Comparison of ENCODE assay signal across 1 cellular context in the genomic region with DNA sequence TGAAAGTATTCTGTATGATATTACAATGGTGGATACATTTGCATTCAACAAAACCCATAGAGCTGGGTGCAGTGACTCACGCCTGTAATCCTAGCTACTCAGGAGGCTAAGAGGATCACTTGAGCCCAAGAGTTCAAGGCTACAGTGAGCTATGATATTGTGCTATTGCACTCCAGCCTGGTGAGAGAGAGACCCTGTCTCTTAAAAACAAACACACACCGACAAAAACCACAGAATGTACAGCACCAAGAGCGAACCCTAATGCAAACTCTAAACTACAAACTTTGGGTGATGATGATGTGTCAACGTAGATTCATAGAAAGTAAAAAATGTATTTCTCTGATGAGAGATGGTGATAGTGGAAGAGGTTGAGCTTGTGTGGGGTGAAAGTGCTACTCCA.
TF ChIP-seq lines count a peak whose summit lies in the region.

No MANE protein-coding gene starts in this region.

TF ChIP-seq in HepG2, 621 proteins besides CTCF, POLR2A, EP300 and RAD21 (continued from another document and continues in another):
- TF ChIP-seq, protein P1, sequence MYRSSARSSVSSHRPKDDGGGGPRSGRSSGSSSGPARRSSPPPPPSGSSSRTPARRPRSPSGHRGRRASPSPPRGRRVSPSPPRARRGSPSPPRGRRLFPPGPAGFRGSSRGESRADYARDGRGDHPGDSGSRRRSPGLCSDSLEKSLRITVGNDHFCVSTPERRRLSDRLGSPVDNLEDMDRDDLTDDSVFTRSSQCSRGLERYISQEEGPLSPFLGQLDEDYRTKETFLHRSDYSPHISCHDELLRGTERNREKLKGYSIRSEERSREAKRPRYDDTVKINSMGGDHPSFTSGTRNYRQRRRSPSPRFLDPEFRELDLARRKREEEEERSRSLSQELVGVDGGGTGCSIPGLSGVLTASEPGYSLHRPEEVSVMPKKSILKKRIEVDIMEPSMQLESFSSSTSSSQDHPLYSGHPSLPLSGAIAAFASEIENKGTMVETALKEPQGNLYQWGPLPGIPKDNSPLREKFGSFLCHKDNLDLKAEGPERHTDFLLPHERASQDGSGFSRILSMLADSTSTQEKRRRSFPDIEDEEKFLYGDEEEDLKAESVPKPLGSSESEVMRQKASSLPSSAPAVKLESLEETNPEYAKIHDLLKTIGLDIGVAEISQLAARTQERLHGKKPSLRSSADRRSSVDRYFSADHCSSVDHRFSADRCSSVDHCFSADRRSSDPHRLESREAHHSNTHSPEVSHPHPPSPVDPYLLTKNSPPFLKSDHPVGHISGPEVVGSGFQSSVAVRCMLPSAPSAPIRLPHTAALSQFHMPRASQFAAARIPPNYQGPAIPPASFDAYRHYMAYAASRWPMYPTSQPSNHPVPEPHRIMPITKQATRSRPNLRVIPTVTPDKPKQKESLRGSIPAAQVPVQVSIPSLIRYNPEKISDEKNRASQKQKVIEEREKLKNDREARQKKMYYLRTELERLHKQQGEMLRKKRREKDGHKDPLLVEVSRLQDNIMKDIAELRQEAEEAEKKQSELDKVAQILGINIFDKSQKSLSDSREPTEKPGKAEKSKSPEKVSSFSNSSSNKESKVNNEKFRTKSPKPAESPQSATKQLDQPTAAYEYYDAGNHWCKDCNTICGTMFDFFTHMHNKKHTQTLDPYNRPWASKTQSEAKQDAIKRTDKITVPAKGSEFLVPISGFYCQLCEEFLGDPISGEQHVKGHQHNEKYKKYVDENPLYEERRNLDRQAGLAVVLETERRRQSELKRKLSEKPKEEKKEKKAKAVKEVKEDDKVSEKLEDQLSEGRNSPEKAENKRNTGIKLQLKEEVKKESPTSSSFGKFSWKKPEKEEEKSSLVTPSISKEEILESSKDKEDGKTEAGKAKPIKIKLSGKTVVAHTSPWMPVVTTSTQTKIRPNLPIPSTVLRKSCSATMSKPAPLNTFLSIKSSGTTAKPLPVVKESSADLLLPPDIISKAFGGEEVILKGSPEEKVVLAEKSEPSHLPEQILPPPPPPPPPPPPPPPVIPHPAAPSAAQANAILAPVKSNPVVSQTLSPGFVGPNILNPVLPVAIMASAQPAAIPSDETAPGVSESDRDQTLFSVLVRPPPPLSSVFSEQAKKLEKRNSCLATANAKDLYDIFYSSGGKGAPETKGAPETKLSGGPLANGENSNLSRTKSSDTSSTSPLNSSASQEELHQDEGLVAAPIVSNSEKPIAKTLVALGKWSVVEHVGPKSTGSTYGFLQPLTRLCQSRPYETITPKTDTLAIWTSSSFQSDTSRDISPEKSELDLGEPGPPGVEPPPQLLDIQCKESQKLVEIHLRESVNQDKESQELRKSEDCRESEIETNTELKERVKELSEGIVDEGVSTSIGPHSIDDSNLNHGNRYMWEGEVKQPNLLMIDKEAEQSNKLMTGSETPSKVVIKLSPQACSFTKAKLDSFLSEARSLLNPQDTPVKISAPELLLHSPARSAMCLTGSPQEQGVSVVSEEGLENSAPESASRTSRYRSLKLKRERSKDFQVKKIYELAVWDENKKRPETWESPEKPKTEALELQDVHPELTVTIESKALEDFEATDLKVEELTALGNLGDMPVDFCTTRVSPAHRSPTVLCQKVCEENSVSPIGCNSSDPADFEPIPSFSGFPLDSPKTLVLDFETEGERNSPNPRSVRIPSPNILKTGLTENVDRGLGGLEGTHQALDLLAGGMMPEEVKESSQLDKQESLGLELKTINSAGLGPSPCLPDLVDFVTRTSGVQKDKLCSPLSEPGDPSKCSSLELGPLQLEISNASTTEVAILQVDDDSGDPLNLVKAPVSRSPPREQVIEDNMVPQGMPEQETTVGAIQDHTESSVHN (CRISPR knock-in tag; IDR thresholded peaks at IDR 0.05): no peak
- no peak for TF ChIP-seq ZNF562 (CRISPR knock-in tag; IDR thresholded peaks at IDR 0.05; ENCODE audit: borderline replicate concordance)
- TF ChIP-seq ZNF768 (CRISPR knock-in tag; IDR thresholded peaks at IDR 0.05): no peak
- TF ChIP-seq, protein P2, sequence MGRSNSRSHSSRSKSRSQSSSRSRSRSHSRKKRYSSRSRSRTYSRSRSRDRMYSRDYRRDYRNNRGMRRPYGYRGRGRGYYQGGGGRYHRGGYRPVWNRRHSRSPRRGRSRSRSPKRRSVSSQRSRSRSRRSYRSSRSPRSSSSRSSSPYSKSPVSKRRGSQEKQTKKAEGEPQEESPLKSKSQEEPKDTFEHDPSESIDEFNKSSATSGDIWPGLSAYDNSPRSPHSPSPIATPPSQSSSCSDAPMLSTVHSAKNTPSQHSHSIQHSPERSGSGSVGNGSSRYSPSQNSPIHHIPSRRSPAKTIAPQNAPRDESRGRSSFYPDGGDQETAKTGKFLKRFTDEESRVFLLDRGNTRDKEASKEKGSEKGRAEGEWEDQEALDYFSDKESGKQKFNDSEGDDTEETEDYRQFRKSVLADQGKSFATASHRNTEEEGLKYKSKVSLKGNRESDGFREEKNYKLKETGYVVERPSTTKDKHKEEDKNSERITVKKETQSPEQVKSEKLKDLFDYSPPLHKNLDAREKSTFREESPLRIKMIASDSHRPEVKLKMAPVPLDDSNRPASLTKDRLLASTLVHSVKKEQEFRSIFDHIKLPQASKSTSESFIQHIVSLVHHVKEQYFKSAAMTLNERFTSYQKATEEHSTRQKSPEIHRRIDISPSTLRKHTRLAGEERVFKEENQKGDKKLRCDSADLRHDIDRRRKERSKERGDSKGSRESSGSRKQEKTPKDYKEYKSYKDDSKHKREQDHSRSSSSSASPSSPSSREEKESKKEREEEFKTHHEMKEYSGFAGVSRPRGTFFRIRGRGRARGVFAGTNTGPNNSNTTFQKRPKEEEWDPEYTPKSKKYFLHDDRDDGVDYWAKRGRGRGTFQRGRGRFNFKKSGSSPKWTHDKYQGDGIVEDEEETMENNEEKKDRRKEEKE (IDR thresholded peaks at IDR 0.05): no peak
- TF ChIP-seq ARID4A (CRISPR knock-in tag; IDR thresholded peaks at IDR 0.05; ENCODE audit: borderline replicate concordance): no peak
- no peak for TF ChIP-seq PRPF4 (IDR thresholded peaks at IDR 0.05; ENCODE audit: low read depth, low read length, poor library complexity, severe bottlenecking)
- no peak for TF ChIP-seq PHB2 (IDR thresholded peaks at IDR 0.05; ENCODE audit: partially characterized antibody)
- TF ChIP-seq, protein P3, sequence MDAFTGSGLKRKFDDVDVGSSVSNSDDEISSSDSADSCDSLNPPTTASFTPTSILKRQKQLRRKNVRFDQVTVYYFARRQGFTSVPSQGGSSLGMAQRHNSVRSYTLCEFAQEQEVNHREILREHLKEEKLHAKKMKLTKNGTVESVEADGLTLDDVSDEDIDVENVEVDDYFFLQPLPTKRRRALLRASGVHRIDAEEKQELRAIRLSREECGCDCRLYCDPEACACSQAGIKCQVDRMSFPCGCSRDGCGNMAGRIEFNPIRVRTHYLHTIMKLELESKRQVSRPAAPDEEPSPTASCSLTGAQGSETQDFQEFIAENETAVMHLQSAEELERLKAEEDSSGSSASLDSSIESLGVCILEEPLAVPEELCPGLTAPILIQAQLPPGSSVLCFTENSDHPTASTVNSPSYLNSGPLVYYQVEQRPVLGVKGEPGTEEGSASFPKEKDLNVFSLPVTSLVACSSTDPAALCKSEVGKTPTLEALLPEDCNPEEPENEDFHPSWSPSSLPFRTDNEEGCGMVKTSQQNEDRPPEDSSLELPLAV (CRISPR knock-in tag; conservative IDR thresholded peaks at IDR 0.05; ENCODE audit: low read depth): no peak
- TF ChIP-seq FIP1L1 (IDR thresholded peaks at IDR 0.05; ENCODE audit: borderline replicate concordance, insufficient read depth, low read depth, low read length): no peak
- TF ChIP-seq MXI1 (IDR thresholded peaks at IDR 0.05; ENCODE audit: borderline replicate concordance, low read depth, low read length): no peak
- TF ChIP-seq, protein P4, sequence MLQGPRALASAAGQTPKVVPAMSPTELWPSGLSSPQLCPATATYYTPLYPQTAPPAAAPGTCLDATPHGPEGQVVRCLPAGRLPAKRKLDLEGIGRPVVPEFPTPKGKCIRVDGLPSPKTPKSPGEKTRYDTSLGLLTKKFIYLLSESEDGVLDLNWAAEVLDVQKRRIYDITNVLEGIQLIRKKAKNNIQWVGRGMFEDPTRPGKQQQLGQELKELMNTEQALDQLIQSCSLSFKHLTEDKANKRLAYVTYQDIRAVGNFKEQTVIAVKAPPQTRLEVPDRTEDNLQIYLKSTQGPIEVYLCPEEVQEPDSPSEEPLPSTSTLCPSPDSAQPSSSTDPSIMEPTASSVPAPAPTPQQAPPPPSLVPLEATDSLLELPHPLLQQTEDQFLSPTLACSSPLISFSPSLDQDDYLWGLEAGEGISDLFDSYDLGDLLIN (CRISPR knock-in tag; IDR thresholded peaks at IDR 0.05; ENCODE audit: borderline replicate concordance): no peak
- TF ChIP-seq SMAD9 (CRISPR knock-in tag; IDR thresholded peaks at IDR 0.05): no peak
- no peak for TF ChIP-seq FOXK2 (IDR thresholded peaks at IDR 0.05)
- no peak for TF ChIP-seq NFYC (CRISPR knock-in tag; IDR thresholded peaks at IDR 0.05)
- TF ChIP-seq PAX8 (CRISPR knock-in tag; IDR thresholded peaks at IDR 0.05; ENCODE audit: borderline replicate concordance): no peak
- TF ChIP-seq NR1H2 (CRISPR knock-in tag; IDR thresholded peaks at IDR 0.05; ENCODE audit: borderline replicate concordance, low read depth): no peak
- TF ChIP-seq HIVEP1 (CRISPR knock-in tag; IDR thresholded peaks at IDR 0.05): no peak
- TF ChIP-seq, protein P5, sequence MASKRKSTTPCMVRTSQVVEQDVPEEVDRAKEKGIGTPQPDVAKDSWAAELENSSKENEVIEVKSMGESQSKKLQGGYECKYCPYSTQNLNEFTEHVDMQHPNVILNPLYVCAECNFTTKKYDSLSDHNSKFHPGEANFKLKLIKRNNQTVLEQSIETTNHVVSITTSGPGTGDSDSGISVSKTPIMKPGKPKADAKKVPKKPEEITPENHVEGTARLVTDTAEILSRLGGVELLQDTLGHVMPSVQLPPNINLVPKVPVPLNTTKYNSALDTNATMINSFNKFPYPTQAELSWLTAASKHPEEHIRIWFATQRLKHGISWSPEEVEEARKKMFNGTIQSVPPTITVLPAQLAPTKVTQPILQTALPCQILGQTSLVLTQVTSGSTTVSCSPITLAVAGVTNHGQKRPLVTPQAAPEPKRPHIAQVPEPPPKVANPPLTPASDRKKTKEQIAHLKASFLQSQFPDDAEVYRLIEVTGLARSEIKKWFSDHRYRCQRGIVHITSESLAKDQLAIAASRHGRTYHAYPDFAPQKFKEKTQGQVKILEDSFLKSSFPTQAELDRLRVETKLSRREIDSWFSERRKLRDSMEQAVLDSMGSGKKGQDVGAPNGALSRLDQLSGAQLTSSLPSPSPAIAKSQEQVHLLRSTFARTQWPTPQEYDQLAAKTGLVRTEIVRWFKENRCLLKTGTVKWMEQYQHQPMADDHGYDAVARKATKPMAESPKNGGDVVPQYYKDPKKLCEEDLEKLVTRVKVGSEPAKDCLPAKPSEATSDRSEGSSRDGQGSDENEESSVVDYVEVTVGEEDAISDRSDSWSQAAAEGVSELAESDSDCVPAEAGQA (IDR thresholded peaks at IDR 0.05; ENCODE audit: low read depth): 0 out of 2 replicates have a peak, but pooled peaks have one; percentile 23
- TF ChIP-seq, protein P5 (CRISPR knock-in tag; IDR thresholded peaks at IDR 0.05; ENCODE audit: borderline replicate concordance): no peak
- TF ChIP-seq, protein P6, sequence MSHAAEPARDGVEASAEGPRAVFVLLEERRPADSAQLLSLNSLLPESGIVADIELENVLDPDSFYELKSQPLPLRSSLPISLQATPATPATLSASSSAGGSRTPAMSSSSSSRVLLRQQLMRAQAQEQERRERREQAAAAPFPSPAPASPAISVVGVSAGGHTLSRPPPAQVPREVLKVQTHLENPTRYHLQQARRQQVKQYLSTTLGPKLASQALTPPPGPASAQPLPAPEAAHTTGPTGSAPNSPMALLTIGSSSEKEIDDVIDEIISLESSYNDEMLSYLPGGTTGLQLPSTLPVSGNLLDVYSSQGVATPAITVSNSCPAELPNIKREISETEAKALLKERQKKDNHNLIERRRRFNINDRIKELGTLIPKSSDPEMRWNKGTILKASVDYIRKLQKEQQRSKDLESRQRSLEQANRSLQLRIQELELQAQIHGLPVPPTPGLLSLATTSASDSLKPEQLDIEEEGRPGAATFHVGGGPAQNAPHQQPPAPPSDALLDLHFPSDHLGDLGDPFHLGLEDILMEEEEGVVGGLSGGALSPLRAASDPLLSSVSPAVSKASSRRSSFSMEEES (CRISPR knock-in tag; IDR thresholded peaks at IDR 0.05): no peak
- no peak for TF ChIP-seq PHF21A (CRISPR knock-in tag; IDR thresholded peaks at IDR 0.05)
- TF ChIP-seq SPEN (CRISPR knock-in tag; IDR thresholded peaks at IDR 0.05; ENCODE audit: low read depth): no peak
- no peak for TF ChIP-seq ARHGAP35 (CRISPR knock-in tag; IDR thresholded peaks at IDR 0.05; ENCODE audit: borderline replicate concordance)
- TF ChIP-seq ZNF253 (CRISPR knock-in tag; IDR thresholded peaks at IDR 0.05; ENCODE audit: borderline replicate concordance): no peak
